ENCODE assay signal across 20 cellular contexts in genomic region chr2:144042751-144043150, GRCh38.
"Had no signal": no experiment of that assay in that cellular context is flagged by ENCODE, and none has a peak within 500 bp of the region (broad histone marks: within the 10 kb centered on the region; RNA-seq: fewer than 3 reads in every experiment).

No MANE protein-coding gene starts in this region.

- DNase-seq: effector CD4-positive, alpha-beta T cell; endodermal cell; erythroblast; foreskin keratinocyte; head of caudate nucleus; kidney; left cardiac atrium; left ventricle myocardium inferior; lower lobe of right lung; natural killer cell; nucleus accumbens; ovary; right cardiac atrium; small intestine; stimulated activated CD4-positive, alpha-beta T cell treated with anti-CD3 and anti-CD28 coated beads, Interleukin-12 subunit alpha, Interleukin-12 subunit beta, amount 100 ng/mL, for 4 hours; stimulated activated naive CD4-positive, alpha-beta T cell treated with Interleukin-2 at 50 U/mL for 16 hours; trophoblast cell had no signal

- H3K27ac Mint-ChIP-seq: memory B cell, mesothelial cell of epicardium, natural killer cell had no signal

- H3K36me3 Mint-ChIP-seq: mesothelial cell of epicardium, natural killer cell had no signal

- H3K4me3 Mint-ChIP-seq: endodermal cell, memory B cell, mesothelial cell of epicardium, natural killer cell, neural crest cell had no signal

- H3K9me3 Mint-ChIP-seq: endodermal cell, memory B cell, mesothelial cell of epicardium, natural killer cell had no signal

- ATAC-seq: foreskin keratinocyte, left cardiac atrium, lower lobe of right lung, natural killer cell, right cardiac atrium had no signal

- H3K27me3 Mint-ChIP-seq: memory B cell had no signal

- H3K4me1 Mint-ChIP-seq: memory B cell, mesothelial cell of epicardium had no signal
